2 cellular contexts compared by ENCODE assay signal in the genomic region with DNA sequence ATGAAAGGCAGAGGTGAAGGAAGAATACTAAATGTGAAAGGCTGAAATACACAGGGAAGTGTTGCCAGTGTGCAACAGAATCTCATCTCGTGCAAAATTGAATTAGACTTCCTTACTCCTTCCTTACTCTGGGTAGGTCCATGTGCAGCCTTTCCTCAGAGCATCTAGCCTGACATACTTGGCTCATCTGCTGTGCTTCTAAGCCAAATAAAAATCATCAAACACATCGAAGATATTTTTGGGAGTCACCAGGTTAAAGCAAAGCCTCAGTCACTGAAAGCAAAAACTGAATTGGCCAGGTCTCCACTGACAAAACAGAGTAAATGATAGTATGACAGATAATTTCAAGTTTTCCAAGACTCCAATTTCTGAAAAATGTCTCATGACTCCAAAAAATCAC.
A peak's percentile ranks its signal among the peaks of the same experiment; 100 is the strongest.
TF ChIP-seq lines count a peak whose summit lies in the region.

No MANE protein-coding gene starts in this region.

TF ChIP-seq in GM23338, 12 proteins besides CTCF, POLR2A, EP300 and RAD21:
- TF ChIP-seq, protein P1, sequence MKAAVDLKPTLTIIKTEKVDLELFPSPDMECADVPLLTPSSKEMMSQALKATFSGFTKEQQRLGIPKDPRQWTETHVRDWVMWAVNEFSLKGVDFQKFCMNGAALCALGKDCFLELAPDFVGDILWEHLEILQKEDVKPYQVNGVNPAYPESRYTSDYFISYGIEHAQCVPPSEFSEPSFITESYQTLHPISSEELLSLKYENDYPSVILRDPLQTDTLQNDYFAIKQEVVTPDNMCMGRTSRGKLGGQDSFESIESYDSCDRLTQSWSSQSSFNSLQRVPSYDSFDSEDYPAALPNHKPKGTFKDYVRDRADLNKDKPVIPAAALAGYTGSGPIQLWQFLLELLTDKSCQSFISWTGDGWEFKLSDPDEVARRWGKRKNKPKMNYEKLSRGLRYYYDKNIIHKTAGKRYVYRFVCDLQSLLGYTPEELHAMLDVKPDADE (IDR thresholded peaks at IDR 0.05), result no peak
- no peak for TF ChIP-seq STAT1 (IDR thresholded peaks at IDR 0.05; ENCODE audit: unreplicated experiment)
- 0 out of 2 replicates have a peak, but pooled peaks have one; percentile 16 for TF ChIP-seq POLR2AphosphoS5 (IDR thresholded peaks at IDR 0.05; ENCODE audit: low read depth)
- TF ChIP-seq EZH2 (IDR thresholded peaks at IDR 0.05; ENCODE audit: low read depth, unreplicated experiment), result no peak

TF ChIP-seq in GM12878, 131 proteins besides CTCF, POLR2A, EP300 and RAD21:
- no peak for TF ChIP-seq FOS (IDR thresholded peaks at IDR 0.05; ENCODE audit: borderline replicate concordance, extremely low read depth, insufficient read length)
- peak; percentile 47; the same call in 1 of the 2 replicates for TF ChIP-seq POLR2AphosphoS2 (IDR thresholded peaks at IDR 0.05; ENCODE audit: low read depth, low read length)
